10 cellular contexts compared by ENCODE assay signal in the genomic region with DNA sequence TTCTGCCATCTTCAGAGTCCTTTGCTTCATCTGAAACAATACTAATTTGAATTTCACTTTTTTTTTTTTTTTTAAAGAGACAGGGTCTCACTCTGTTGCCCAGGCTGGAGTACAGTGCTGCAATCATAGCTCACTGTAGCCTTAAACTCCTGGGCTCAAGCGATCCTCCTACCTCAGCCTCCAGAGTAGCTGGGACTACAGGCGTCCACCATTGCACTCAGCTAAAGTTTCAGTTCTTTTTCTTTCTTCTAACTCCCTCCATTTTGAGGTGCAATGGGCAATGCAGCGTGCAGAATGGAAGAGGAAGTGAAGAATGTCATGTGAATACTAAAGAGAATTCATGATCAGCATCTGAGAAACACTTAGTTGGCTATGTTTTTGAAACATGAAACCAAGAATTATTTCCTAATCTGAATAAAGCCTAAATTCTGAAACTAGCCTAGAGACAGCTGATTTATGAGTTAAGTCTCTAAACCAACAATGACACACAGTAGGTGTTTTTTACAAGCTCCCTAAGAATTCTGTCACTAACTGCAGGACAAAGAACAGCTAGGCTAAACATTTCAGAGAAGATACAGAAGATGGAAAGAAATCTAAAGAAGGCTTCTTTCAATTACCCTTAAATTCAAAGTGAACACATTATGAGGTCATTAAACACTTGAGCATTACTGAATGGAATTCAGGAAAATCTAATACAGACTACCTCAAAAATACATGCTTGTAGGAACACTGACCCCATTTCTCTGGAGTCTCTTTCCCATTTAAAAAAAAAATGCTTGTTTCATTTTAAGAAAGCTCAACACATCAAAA. TPM values are rescaled to one million over a fixed set of nuclear protein-coding genes. Genes with fewer than 3 reads are reported as not detected.
DNase-seq lines count a peak whose midpoint lies in the region; ATAC-seq, FAIRE-seq and TF ChIP-seq lines count a peak whose summit lies in the region.
"Had no signal": no experiment of that assay in that cellular context is flagged by ENCODE, and none has a peak within 500 bp of the region (broad histone marks: within the 10 kb centered on the region; RNA-seq: fewer than 3 reads in every experiment).

No MANE protein-coding gene starts in this region.

- peak; percentile 82 for FAIRE-seq in GM12891 (lab: Jason Lieb, UNC)
- FAIRE-seq: bronchial epithelial cell had no signal

- peak overlapping the region; percentile 69 for H3K4me2 ChIP-seq in KMS-11

- peaks cover 73% of the 10 kb centered on the region for H3K79me2 ChIP-seq in KMS-11 (ENCODE audit: insufficient read depth, low read depth)

- H3K4me3 ChIP-seq in KMS-11 (IDR thresholded peaks at IDR 0.05; ENCODE audit: insufficient read depth, low read depth, low read length), result no peak overlapping the region

- H4K20me1 ChIP-seq in KMS-11 (ENCODE audit: insufficient read depth), result no peaks in the 10 kb centered on the region

- no peak overlapping the region for H3K9ac ChIP-seq in KMS-11

- H3K27me3 ChIP-seq in KMS-11 (ENCODE audit: insufficient read depth, low read depth), result no peaks in the 10 kb centered on the region

- ATAC-seq in GM21526 (IDR thresholded peaks at IDR 0.05; ENCODE audit: low FRiP score, unreplicated experiment), result peak; percentile 75
- ATAC-seq: HCT116 had no signal

- no peak for TF ChIP-seq POLR2A in GM12891 (IDR thresholded peaks at IDR 0.05; ENCODE audit: low read depth, low read length)

- no peak for TF ChIP-seq CTCF in KMS-11 (conservative IDR thresholded peaks at IDR 0.05; ENCODE audit: low read depth, low read length)

- no peak for DNase-seq in GM12891 (ENCODE audit: insufficient read length, low spot score)
- peak; percentile 46 for DNase-seq in germinal center (ENCODE audit: low spot score)
- no peak for DNase-seq in kidney tubule cell (ENCODE audit: low spot score)
- DNase-seq in COLO668 (lab: John Stamatoyannopoulos, UW; ENCODE audit: unreplicated experiment), result no peak
- DNase-seq in middle frontal gyrus (ENCODE audit: extremely low spot score, low spot score), result no peak
- no peak for DNase-seq in activated T-cell treated with anti-CD3 and anti-CD28 coated beads for 4 hours

- H3K4me1 ChIP-seq in KMS-11 (ENCODE audit: low read depth, poor library complexity, severe bottlenecking), result peaks cover 80% of the 10 kb centered on the region

- H2AFZ ChIP-seq in KMS-11 (ENCODE audit: low read depth), result no peak overlapping the region

- peak overlapping the region; percentile 27; the same call in 1 of the 2 replicates for H3K27ac ChIP-seq in KMS-11

- peaks cover 32% of the 10 kb centered on the region; the same call in 1 of the 2 replicates for H3K36me3 ChIP-seq in KMS-11 (ENCODE audit: insufficient read depth)

TF ChIP-seq in GM12891, 5 proteins besides CTCF, POLR2A, EP300 and RAD21:
- no peak for TF ChIP-seq POLR2AphosphoS5 (IDR thresholded peaks at IDR 0.05; ENCODE audit: low read depth, low read length)
- no peak for TF ChIP-seq TAF1 (IDR thresholded peaks at IDR 0.05; ENCODE audit: low read depth, low read length)
- no peak for TF ChIP-seq PAX5 (IDR thresholded peaks at IDR 0.05; ENCODE audit: insufficient read depth, low read length, severe bottlenecking)
- TF ChIP-seq POU2F2 (IDR thresholded peaks at IDR 0.05; ENCODE audit: low read depth, low read length), result no peak
- TF ChIP-seq SPI1 (IDR thresholded peaks at IDR 0.05; ENCODE audit: low read depth, low read length), result peak; percentile 96
TF ChIP-seq in GM12891: peak in this region for 1.

RNA-seq across cellular contexts. Expression of gene SNN, which starts 21.0 kb away (rescaled TPM):
- 38.7 TPM for polyA plus RNA-seq in GM12891 (2012; ENCODE audit: low read depth, missing spikeins)

RNA-seq across cellular contexts. Expression of gene TXNDC11, which starts 53.4 kb away (rescaled TPM):
- polyA plus RNA-seq in GM12891 (2012; ENCODE audit: low read depth, missing spikeins), result 31.7 TPM
